ENCODE assay signal across 17 cellular contexts in genomic region chr4:149885896-149886295, GRCh38.
A peak's percentile ranks its signal among the peaks of the same experiment; 100 is the strongest.
DNase-seq lines count a peak whose midpoint lies in the region; ATAC-seq, FAIRE-seq and TF ChIP-seq lines count a peak whose summit lies in the region.
"Had no signal": no experiment of that assay in that cellular context is flagged by ENCODE, and none has a peak within 500 bp of the region (broad histone marks: within the 10 kb centered on the region; RNA-seq: fewer than 3 reads in every experiment).

No MANE protein-coding gene starts in this region.

- no peak for TF ChIP-seq CTCF in AG09309 (IDR thresholded peaks at IDR 0.05; ENCODE audit: control insufficient read depth, insufficient read depth, low read depth, low read length, missing control alignments)
- TF ChIP-seq CTCF in choroid plexus epithelial cell (conservative IDR thresholded peaks at IDR 0.05; ENCODE audit: low read depth, low read length): no peak
- TF ChIP-seq CTCF in mesothelial cell of epicardium (IDR thresholded peaks at IDR 0.05; ENCODE audit: unreplicated experiment): no peak
- TF ChIP-seq CTCF in psoas muscle (IDR thresholded peaks at IDR 0.05): no peak

- intact Hi-C loops in psoas muscle (cut with DNase I): no loop called here

- no peak overlapping the region for H3K4me3 Mint-ChIP-seq in mesothelial cell of epicardium

- H3K27ac ChIP-seq in psoas muscle: no peak overlapping the region
- H3K27ac ChIP-seq: testis had no signal

- H3K4me1 ChIP-seq in psoas muscle: no peaks in the 10 kb centered on the region
- H3K4me1 ChIP-seq: testis had no signal

- peak overlapping the region; percentile 77 for H3K27ac Mint-ChIP-seq in mesothelial cell of epicardium

- no peaks in the 10 kb centered on the region for H3K9me3 ChIP-seq in psoas muscle
- H3K9me3 ChIP-seq: testis had no signal

- H3K9me3 Mint-ChIP-seq in mesothelial cell of epicardium: peaks cover 6% of the 10 kb centered on the region

- peaks cover 4% of the 10 kb centered on the region for H3K36me3 Mint-ChIP-seq in mesothelial cell of epicardium

- no peaks in the 10 kb centered on the region for H3K27me3 ChIP-seq in psoas muscle (ENCODE audit: insufficient read depth in 3 of 3, low read length in 2 of 3)
- H3K27me3 ChIP-seq: testis had no signal

- H3K27me3 Mint-ChIP-seq in mesothelial cell of epicardium (ENCODE audit: low read depth): no peaks in the 10 kb centered on the region

- no peaks in the 10 kb centered on the region for H3K36me3 ChIP-seq in psoas muscle (ENCODE audit: insufficient read depth in 1 of 2, low read depth in 1 of 2)

- FAIRE-seq in HTR-8/SVneo (lab: Jason Lieb, UNC): no peak
- FAIRE-seq: D721Med had no signal

- H3K4me1 Mint-ChIP-seq in mesothelial cell of epicardium: peaks cover 14% of the 10 kb centered on the region

- H3K4me3 ChIP-seq in AG09309 (ENCODE audit: control insufficient read depth, low read depth, low read length): no peak overlapping the region
- H3K4me3 ChIP-seq in choroid plexus epithelial cell (ENCODE audit: low read depth, low read length): no peak overlapping the region
- H3K4me3 ChIP-seq in psoas muscle: no peak overlapping the region
- H3K4me3 ChIP-seq: testis had no signal

- DNase-seq in AG09309 (ENCODE audit: low read depth) (peak; percentile 70), HTR-8/SVneo (ENCODE audit: insufficient read length, low spot score) (peak; percentile 57), choroid plexus epithelial cell (ENCODE audit: low read depth) (peak; percentile 35), mesothelial cell of epicardium (ENCODE audit: low spot score in 2 of 2, unreplicated experiment in 2 of 2) (no peak), superior temporal gyrus (ENCODE audit: extremely low spot score) (no peak), germinal center (ENCODE audit: low spot score) (no peak), psoas muscle (no peak)
- no peak for DNase-seq in activated effector memory CD4-positive, alpha-beta T cell treated with Interleukin-2 at 50 U/mL for 16 hours
- DNase-seq: ACHN; activated CD4-positive, CD25-positive, alpha-beta regulatory T cell; activated naive CD4-positive, alpha-beta T cell; caudate nucleus; hippocampal formation; NCI-H1092; NCI-H748 treated with DMSO at 0.1 percent for 48 hours; testis had no signal

- no peak for ATAC-seq in psoas muscle

Comparison
In these comparisons a context has a peak if more than half of its experiments do, and no peak if none do; other contexts are left out.
1. DNase-seq: peak in AG09309 (single experiment), HTR-8/SVneo (single experiment) and choroid plexus epithelial cell (single experiment); none in mesothelial cell of epicardium (0 of 2), superior temporal gyrus (single experiment), germinal center (single experiment), psoas muscle (0 of 2) and activated effector memory CD4-positive, alpha-beta T cell treated with Interleukin-2 at 50 U/mL for 16 hours (single experiment).